12 cellular contexts compared by ENCODE assay signal in genomic region chr16:50311891-50312501, GRCh38. TPM values are rescaled to one million over a fixed set of nuclear protein-coding genes. Genes with fewer than 3 reads are reported as not detected.
DNase-seq lines count a peak whose midpoint lies in the region; ATAC-seq and TF ChIP-seq lines count a peak whose summit lies in the region.
"Had no signal": no experiment of that assay in that cellular context is flagged by ENCODE, and none has a peak within 500 bp of the region (broad histone marks: within the 10 kb centered on the region; RNA-seq: fewer than 3 reads in every experiment).

No MANE protein-coding gene starts in this region.

- peak overlapping the region; percentile 82 to 94 (median 90) for H3K27ac Mint-ChIP-seq in CD14-positive monocyte
- peak overlapping the region; percentile 95 for H3K27ac Mint-ChIP-seq in activated naive CD4-positive, alpha-beta T cell treated with anti-CD3 and anti-CD28 coated beads, Interleukin-2, amount 10 ng/mL, durations not matched to agents 7 days and 5 days
- H3K27ac Mint-ChIP-seq in natural killer cell = peak overlapping the region; percentile 92 to 93
- no peak overlapping the region for H3K27ac Mint-ChIP-seq in Calu3 (ENCODE audit: unreplicated experiment)

- peaks cover 51% of the 10 kb centered on the region for H3K36me3 ChIP-seq in DND-41 (ENCODE audit: insufficient read depth, low read length)

- no peaks in the 10 kb centered on the region for H3K79me2 ChIP-seq in DND-41 (ENCODE audit: insufficient read depth, low read length)

- H3K27me3 Mint-ChIP-seq in CD14-positive monocyte (ENCODE audit: low read depth in 3 of 3) (peaks cover 0 to under 1% (median 0%) of the 10 kb centered on the region in 3 donors), natural killer cell (ENCODE audit: low read depth in 2 of 2) (no peaks in the 10 kb centered on the region), Calu3 (ENCODE audit: unreplicated experiment) (no peaks in the 10 kb centered on the region)
- no peaks in the 10 kb centered on the region for H3K27me3 Mint-ChIP-seq in activated naive CD4-positive, alpha-beta T cell treated with anti-CD3 and anti-CD28 coated beads, Interleukin-2, amount 10 ng/mL, durations not matched to agents 7 days and 5 days
- H3K27me3 Mint-ChIP-seq: central memory CD8-positive, alpha-beta T cell had no signal

- H3K4me2 ChIP-seq in DND-41 (ENCODE audit: insufficient read depth, low read length) = no peak overlapping the region

- H3K27ac ChIP-seq in DND-41 (ENCODE audit: low read length) = no peak overlapping the region

- H3K4me1 Mint-ChIP-seq in CD14-positive monocyte = peaks cover 29% of the 10 kb centered on the region
- H3K4me1 Mint-ChIP-seq in activated naive CD4-positive, alpha-beta T cell treated with anti-CD3 and anti-CD28 coated beads, Interleukin-2, amount 10 ng/mL, durations not matched to agents 7 days and 5 days = peaks cover 44% of the 10 kb centered on the region
- H3K4me1 Mint-ChIP-seq in natural killer cell = peaks cover 24 to 56% of the 10 kb centered on the region in 2 donors
- no peaks in the 10 kb centered on the region for H3K4me1 Mint-ChIP-seq in Calu3 (ENCODE audit: low read depth, unreplicated experiment)

- no peaks in the 10 kb centered on the region for H3K4me1 ChIP-seq in DND-41 (ENCODE audit: insufficient read depth, low read length)

- H2AFZ ChIP-seq in DND-41 (ENCODE audit: low read depth, low read length) = no peak overlapping the region

- no peaks in the 10 kb centered on the region for H3K27me3 ChIP-seq in DND-41 (ENCODE audit: insufficient read depth, low read length, poor library complexity)

- no peak overlapping the region for H3K4me3 ChIP-seq in DND-41 (ENCODE audit: low read depth in 1 of 2, low read length in 2 of 2)

- no peak overlapping the region for H3K9ac ChIP-seq in DND-41 (ENCODE audit: low read depth, low read length)

- intact Hi-C loops in CD14-positive monocyte (cut with micrococcal nuclease) (no loop called here), natural killer cell (cut with micrococcal nuclease) (no loop called here), Calu3 (cut with micrococcal nuclease; ENCODE audit: unreplicated experiment) (loop anchor here (10.0 kb wide), 1 partner anchor 97 kb away; no protein-coding TSS in a partner anchor)

- H3K9me3 Mint-ChIP-seq in CD14-positive monocyte (no peaks in the 10 kb centered on the region), natural killer cell (no peaks in the 10 kb centered on the region), Calu3 (ENCODE audit: low read depth, unreplicated experiment) (no peaks in the 10 kb centered on the region)
- no peaks in the 10 kb centered on the region for H3K9me3 Mint-ChIP-seq in activated naive CD4-positive, alpha-beta T cell treated with anti-CD3 and anti-CD28 coated beads, Interleukin-2, amount 10 ng/mL, durations not matched to agents 7 days and 5 days
- H3K9me3 Mint-ChIP-seq: central memory CD8-positive, alpha-beta T cell had no signal

- peaks cover 84 to 99% of the 10 kb centered on the region in 2 donors for H3K36me3 Mint-ChIP-seq in CD14-positive monocyte
- H3K36me3 Mint-ChIP-seq in activated naive CD4-positive, alpha-beta T cell treated with anti-CD3 and anti-CD28 coated beads, Interleukin-2, amount 10 ng/mL, durations not matched to agents 7 days and 5 days = peaks cover 66% of the 10 kb centered on the region
- H3K36me3 Mint-ChIP-seq in natural killer cell = no peaks in the 10 kb centered on the region
- H3K36me3 Mint-ChIP-seq in Calu3 (ENCODE audit: insufficient read depth, unreplicated experiment) = peaks cover 63% of the 10 kb centered on the region

- H4K20me1 ChIP-seq in DND-41 (ENCODE audit: insufficient read depth, low read length) = peaks cover 7% of the 10 kb centered on the region; the same call in 1 of the 2 replicates

- no peaks in the 10 kb centered on the region for H3K9me3 ChIP-seq in DND-41 (ENCODE audit: insufficient read depth, low read length, severe bottlenecking)

- DNase-seq in CD14-positive monocyte (ENCODE audit: low spot score) (no peak), DND-41 (no peak), natural killer cell (no peak), Calu3 (no peak), globus pallidus (ENCODE audit: low spot score) (no peak), NCI-H446 treated with DMSO at 0.1 percent for 48 hours (lab: John Stamatoyannopoulos, UW) (no peak)
- peak; percentile 19 for DNase-seq in activated naive CD4-positive, alpha-beta T cell treated with anti-CD3 and anti-CD28 coated beads, Interleukin-2, amount 10 ng/mL, durations not matched to agents 7 days and 5 days
- DNase-seq: HCEC 1CT, NCI-H1092, NCI-H69, RPMI8226 had no signal

- TF ChIP-seq CTCF in CD14-positive monocyte (IDR thresholded peaks at IDR 0.05) (no peak), DND-41 (IDR thresholded peaks at IDR 0.05; ENCODE audit: borderline replicate concordance, extremely low read depth, low read length, poor library complexity, severe bottlenecking) (no peak), natural killer cell (IDR thresholded peaks at IDR 0.05) (no peak), Calu3 (IDR thresholded peaks at IDR 0.05; ENCODE audit: unreplicated experiment) (no peak)

- no peak overlapping the region for H3K4me3 Mint-ChIP-seq in CD14-positive monocyte
- H3K4me3 Mint-ChIP-seq in activated naive CD4-positive, alpha-beta T cell treated with anti-CD3 and anti-CD28 coated beads, Interleukin-2, amount 10 ng/mL, durations not matched to agents 7 days and 5 days = no peak overlapping the region
- H3K4me3 Mint-ChIP-seq in natural killer cell = no peak overlapping the region
- H3K4me3 Mint-ChIP-seq in Calu3 (ENCODE audit: low read depth, unreplicated experiment) = no peak overlapping the region

- 0 out of 3 replicates have a peak, but pooled peaks have one; percentile 7 for ATAC-seq in DND-41 (ENCODE audit: insufficient read depth, low read depth)
- no peak for ATAC-seq in natural killer cell

- CTCF ChIA-PET in activated naive CD4-positive, alpha-beta T cell treated with anti-CD3 and anti-CD28 coated beads, Interleukin-2, amount 10 ng/mL, durations not matched to agents 7 days and 5 days (lab: Charles Lee) = no interaction called here
- CTCF ChIA-PET in Calu3 (lab: Charles Lee) = interaction anchor here (0.7 kb wide), 1 partner anchor 326 kb away, joined by 4 read pairs; no protein-coding TSS in a partner anchor

- no TSS peak for BruUV-seq in Calu3 (replicated peaks; lab: Mats Ljungman, UMichigan)

RNA-seq across cellular contexts. Expression of gene ADCY7, which starts 45.6 kb away (rescaled TPM):
- 10 to 100 TPM; 53.1 to 91.5 TPM for polyA plus RNA-seq in CD14-positive monocyte
- total RNA-seq in natural killer cell = 100 to 1,000 TPM; 479 to 591 (median 512) TPM
- total RNA-seq in Calu3 (2022) = 67.7 and 71.4 TPM in 2 replicates

RNA-seq across cellular contexts. Expression of gene BRD7, which starts 56.8 kb away (rescaled TPM):
- 10 to 100 TPM; 11.4 to 21.2 TPM for polyA plus RNA-seq in CD14-positive monocyte
- total RNA-seq in natural killer cell = 100 to 1,000 TPM in 1 of 3 donors, 10 to 100 TPM in 2; 89.2 to 118 (median 94.9) TPM
- 96.0 and 98.7 TPM in 2 replicates for total RNA-seq in Calu3 (2022)
